Comparison of ENCODE assay signal across 16 cellular contexts in the genomic region with DNA sequence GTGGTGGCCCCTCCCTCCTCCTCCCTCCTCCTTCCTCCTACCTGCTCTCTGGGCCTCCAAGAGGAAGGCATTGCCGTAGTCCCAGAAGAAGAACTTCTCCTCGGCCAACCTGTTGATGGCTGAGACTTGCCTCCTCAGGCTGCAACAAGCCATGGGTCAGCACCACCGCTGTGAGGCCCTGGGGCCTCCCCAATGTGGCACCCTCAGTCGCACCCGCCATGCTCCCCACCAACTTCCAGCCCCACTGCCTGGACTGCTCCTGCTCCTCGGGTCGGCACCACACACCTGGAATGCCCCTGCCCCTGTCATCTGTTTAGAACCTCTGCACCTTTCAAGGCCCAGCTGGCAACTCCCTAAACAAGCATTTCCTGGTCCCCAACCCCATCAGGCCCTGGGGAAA. TPM values are rescaled to one million over a fixed set of nuclear protein-coding genes. Genes with fewer than 3 reads are reported as not detected.
DNase-seq lines count a peak whose midpoint lies in the region; ATAC-seq and TF ChIP-seq lines count a peak whose summit lies in the region.
"Had no signal": no experiment of that assay in that cellular context is flagged by ENCODE, and none has a peak within 500 bp of the region (broad histone marks: within the 10 kb centered on the region; RNA-seq: fewer than 3 reads in every experiment).

No MANE protein-coding gene starts in this region.

- H3K9me3 Mint-ChIP-seq in WTC11, result no peaks in the 10 kb centered on the region
- H3K9me3 Mint-ChIP-seq in neural crest cell, result no peaks in the 10 kb centered on the region
- H3K9me3 Mint-ChIP-seq: CD14-positive monocyte; CD4-positive, alpha-beta memory T cell; H9 had no signal

- H3K4me1 Mint-ChIP-seq in WTC11 (peaks cover 15% of the 10 kb centered on the region), neural crest cell (peaks cover 3% of the 10 kb centered on the region)

- TF ChIP-seq CTCF in WTC11 (IDR thresholded peaks at IDR 0.05), result no peak
- TF ChIP-seq CTCF in neural crest cell (conservative IDR thresholded peaks at IDR 0.05), result no peak

- no peaks in the 10 kb centered on the region for H3K27me3 Mint-ChIP-seq in WTC11 (ENCODE audit: low read depth)
- H3K27me3 Mint-ChIP-seq in neural crest cell (ENCODE audit: low read depth), result peaks cover 3% of the 10 kb centered on the region

- DNase-seq in Right ventricle myocardium inferior (ENCODE audit: missing footprints) (peak; percentile 31), cardiac septum (ENCODE audit: low spot score) (no peak), WTC11 (ENCODE audit: low spot score) (no peak), neural crest cell (ENCODE audit: low read depth, low spot score) (no peak), RKO (ENCODE audit: low spot score) (no peak), SIG-M5 (lab: John Stamatoyannopoulos, UW) (no peak)
- DNase-seq in stimulated activated CD8-positive, alpha-beta memory T cell treated with anti-CD3 and anti-CD28 coated beads, Interleukin-4, amount 100 ng/mL, for 48 hours, result no peak
- DNase-seq: AML-193; Calu3; CD4-positive, alpha-beta memory T cell; DMS79 treated with DMSO at 0.1 percent for 48 hours; GM23248; H9 had no signal

- POLR2A ChIA-PET in WTC11 (lab: Charles Lee), result no interaction called here

- no peaks in the 10 kb centered on the region for H3K36me3 Mint-ChIP-seq in WTC11
- no peaks in the 10 kb centered on the region for H3K36me3 Mint-ChIP-seq in neural crest cell (ENCODE audit: low read depth)
- H3K36me3 Mint-ChIP-seq: CD14-positive monocyte; CD4-positive, alpha-beta memory T cell had no signal

- intact Hi-C loops in Right ventricle myocardium inferior (cut with DNase I), result no loop called here
- intact Hi-C loops in cardiac septum (cut with DNase I), result no loop called here

- ATAC-seq in Right ventricle myocardium inferior (no peak), WTC11 (peak; percentile 24; the same call in 1 of the 2 replicates)
- ATAC-seq: A549 had no signal

- H3K4me3 Mint-ChIP-seq in WTC11 (no peak overlapping the region), neural crest cell (no peak overlapping the region)
- H3K4me3 Mint-ChIP-seq: CD14-positive monocyte; CD4-positive, alpha-beta memory T cell; H9 had no signal

- H3K27ac Mint-ChIP-seq in WTC11, result no peak overlapping the region
- H3K27ac Mint-ChIP-seq in neural crest cell (ENCODE audit: unreplicated experiment), result peak overlapping the region; percentile 12
- H3K27ac Mint-ChIP-seq: CD14-positive monocyte; CD4-positive, alpha-beta memory T cell had no signal

- CTCF ChIA-PET in WTC11 (lab: Charles Lee), result no interaction called here

TF ChIP-seq in WTC11, 78 proteins besides CTCF, POLR2A, EP300 and RAD21:
- TF ChIP-seq ZNF423 (CRISPR knock-in tag; IDR thresholded peaks at IDR 0.05), result no peak
- TF ChIP-seq GRHL2 (CRISPR knock-in tag; IDR thresholded peaks at IDR 0.05; ENCODE audit: insufficient replicate concordance, severe bottlenecking), result no peak
- no peak for TF ChIP-seq CREM (CRISPR knock-in tag; IDR thresholded peaks at IDR 0.05)
- TF ChIP-seq ZNF121 (CRISPR knock-in tag; IDR thresholded peaks at IDR 0.05), result no peak
- no peak for TF ChIP-seq NFYB (CRISPR knock-in tag; conservative IDR thresholded peaks at IDR 0.05; ENCODE audit: low read depth)
- no peak for TF ChIP-seq ZBTB21 (CRISPR knock-in tag; IDR thresholded peaks at IDR 0.05; ENCODE audit: borderline replicate concordance)
- no peak for TF ChIP-seq MXD4 (CRISPR knock-in tag; IDR thresholded peaks at IDR 0.05; ENCODE audit: borderline replicate concordance)
- no peak for TF ChIP-seq CREB1 (CRISPR knock-in tag; IDR thresholded peaks at IDR 0.05)
- no peak for TF ChIP-seq E2F4 (CRISPR knock-in tag; IDR thresholded peaks at IDR 0.05; ENCODE audit: borderline replicate concordance, low read depth)
- no peak for TF ChIP-seq NFE2L1 (CRISPR knock-in tag; IDR thresholded peaks at IDR 0.05)
- no peak for TF ChIP-seq JUN (CRISPR knock-in tag; IDR thresholded peaks at IDR 0.05)
- TF ChIP-seq ZNF263 (CRISPR knock-in tag; IDR thresholded peaks at IDR 0.05; ENCODE audit: low read depth), result no peak

RNA-seq across cellular contexts. Expression of gene UROC1, which starts 17.6 kb away (rescaled TPM):
- total RNA-seq in Right ventricle myocardium inferior (not detected), cardiac septum (not detected), WTC11 (2021) (0.09 TPM in 1 of 3 replicates, not detected in the others), neural crest cell (not detected in 2 replicates)
- total RNA-seq: Calu3; CD4-positive, alpha-beta memory T cell; GM23248; H9; HT-29 had no signal

RNA-seq across cellular contexts. Expression of gene CHST13, which starts 23.9 kb away (rescaled TPM):
- total RNA-seq in Right ventricle myocardium inferior (0.60 TPM), cardiac septum (0.16 TPM), WTC11 (2021) (4.1 to 6.8 TPM (median 6.4 TPM) in 3 replicates), neural crest cell (0.19 TPM in 1 of 2 replicates, not detected in the other)
- total RNA-seq: GM23248 had no signal

RNA-seq across cellular contexts. Expression of gene ZXDC, which starts 24.3 kb away (rescaled TPM):
- total RNA-seq in Right ventricle myocardium inferior (15.9 TPM), cardiac septum (22.0 TPM), WTC11 (2021) (32.9 to 34.7 TPM (median 33.4 TPM) in 3 replicates), neural crest cell (34.3 and 34.7 TPM in 2 replicates)

RNA-seq across cellular contexts. Expression of gene C3orf22, which starts 58.7 kb away (rescaled TPM):
- total RNA-seq in Right ventricle myocardium inferior (not detected), cardiac septum (not detected), WTC11 (2021) (not detected in 3 replicates), neural crest cell (not detected in 2 replicates)
- total RNA-seq: Calu3; CD4-positive, alpha-beta memory T cell; GM23248; H9; HT-29 had no signal
